15 cellular contexts compared by ENCODE assay signal in genomic region chr6:11685411-11686093, GRCh38.
DNase-seq lines count a peak whose midpoint lies in the region; ATAC-seq and TF ChIP-seq lines count a peak whose summit lies in the region.
"Had no signal": no experiment of that assay in that cellular context is flagged by ENCODE, and none has a peak within 500 bp of the region (broad histone marks: within the 10 kb centered on the region; RNA-seq: fewer than 3 reads in every experiment).

No MANE protein-coding gene starts in this region.

- H3K27ac Mint-ChIP-seq in Calu3 (ENCODE audit: unreplicated experiment) = peak overlapping the region; percentile 52
- H3K27ac Mint-ChIP-seq: activated T-helper 2 cell treated with anti-CD3 and anti-CD28 coated beads, Interferon-gamma antibody, Interleukin-2, Interleukin-4, amounts not matched to agents 10 μg/mL and 5 μg/mL and 100 μg/mL, durations not matched to agents 14 hours and 24 hours and 36 hours; CD4-positive, alpha-beta memory T cell; dendritic cell treated with granulocyte-macrophage colony-stimulating factor and Interleukin-4, amounts not matched to agents 40 ng/mL and 50 ng/mL, for 4 days; natural killer cell had no signal

- BruUV-seq in Calu3 (replicated peaks; lab: Mats Ljungman, UMichigan) = no TSS peak

- H3K36me3 Mint-ChIP-seq in Calu3 (ENCODE audit: insufficient read depth, unreplicated experiment) = no peaks in the 10 kb centered on the region
- H3K36me3 Mint-ChIP-seq: CD4-positive, alpha-beta memory T cell; natural killer cell had no signal

- peaks cover 12% of the 10 kb centered on the region for H3K4me1 Mint-ChIP-seq in Calu3 (ENCODE audit: low read depth, unreplicated experiment)
- H3K4me1 Mint-ChIP-seq: CD4-positive, alpha-beta memory T cell; natural killer cell had no signal

- no peaks in the 10 kb centered on the region for H3K36me3 ChIP-seq in MG63
- H3K36me3 ChIP-seq: Peyer's patch had no signal

- intact Hi-C loops in Calu3 (cut with micrococcal nuclease; ENCODE audit: unreplicated experiment) = no loop called here

- TF ChIP-seq CTCF in Calu3 (IDR thresholded peaks at IDR 0.05; ENCODE audit: unreplicated experiment) = no peak

- no peaks in the 10 kb centered on the region for H3K27me3 Mint-ChIP-seq in Calu3 (ENCODE audit: unreplicated experiment)

- H3K9me3 ChIP-seq in MG63 = peaks cover 12% of the 10 kb centered on the region
- H3K9me3 ChIP-seq: Peyer's patch had no signal

- DNase-seq in Calu3 (peak; percentile 26), MG63 (peak; percentile 83), dermis blood vessel endothelial cell (peak; percentile 12), mucosa of gallbladder (ENCODE audit: low spot score) (peak; percentile 26), GM19240 (ENCODE audit: insufficient read length, low spot score) (no peak)
- DNase-seq in stimulated activated CD4-positive, alpha-beta T cell treated with anti-CD3 and anti-CD28 coated beads, Interleukin-4, amount 100 ng/mL, for 1 hour = no peak
- DNase-seq: CD4-positive, alpha-beta memory T cell; natural killer cell; NCI-H2171; Peyer's patch had no signal

- CTCF ChIA-PET in Calu3 (lab: Charles Lee) = no interaction called here

- no peaks in the 10 kb centered on the region for H3K27me3 ChIP-seq in MG63
- H3K27me3 ChIP-seq: Peyer's patch had no signal

- no peak overlapping the region for H3K4me3 Mint-ChIP-seq in Calu3 (ENCODE audit: low read depth, unreplicated experiment)
- H3K4me3 Mint-ChIP-seq: CD4-positive, alpha-beta memory T cell; dendritic cell treated with granulocyte-macrophage colony-stimulating factor and Interleukin-4, amounts not matched to agents 40 ng/mL and 50 ng/mL, for 4 days; natural killer cell had no signal

- ATAC-seq in HG03039 (IDR thresholded peaks at IDR 0.05; ENCODE audit: unreplicated experiment) (no peak), HG02870 (IDR thresholded peaks at IDR 0.05; ENCODE audit: unreplicated experiment) (no peak)
- ATAC-seq: K562, natural killer cell had no signal

- H3K9me3 Mint-ChIP-seq in Calu3 (ENCODE audit: low read depth, unreplicated experiment) = no peaks in the 10 kb centered on the region
- H3K9me3 Mint-ChIP-seq: natural killer cell had no signal

- H3K4me3 ChIP-seq in MG63 = no peak overlapping the region
- H3K4me3 ChIP-seq: K562, Peyer's patch had no signal

Comparison
In these comparisons a context has a peak if more than half of its experiments do, and no peak if none do; other contexts are left out.
1. DNase-seq: peak in Calu3 (single experiment), MG63 (single experiment), dermis blood vessel endothelial cell (single experiment) and mucosa of gallbladder (single experiment); none in stimulated activated CD4-positive, alpha-beta T cell treated with anti-CD3 and anti-CD28 coated beads, Interleukin-4, amount 100 ng/mL, for 1 hour (single experiment) and GM19240 (single experiment).